9 cellular contexts compared by ENCODE assay signal in genomic region chr17:83073389-83074063, GRCh38. TPM values are rescaled to one million over a fixed set of nuclear protein-coding genes. Genes with fewer than 3 reads are reported as not detected.
A peak's percentile ranks its signal among the peaks of the same experiment; 100 is the strongest.
DNase-seq lines count a peak whose midpoint lies in the region; ATAC-seq and TF ChIP-seq lines count a peak whose summit lies in the region.
"Had no signal": no experiment of that assay in that cellular context is flagged by ENCODE, and none has a peak within 500 bp of the region (broad histone marks: within the 10 kb centered on the region; RNA-seq: fewer than 3 reads in every experiment).

No MANE protein-coding gene starts in this region.

- no peaks in the 10 kb centered on the region for H4K20me1 ChIP-seq in HCT116 (ENCODE audit: insufficient read depth)

- H3K27ac ChIP-seq in HCT116 (ENCODE audit: low read depth, low read length) (peak overlapping the region; percentile 56; the same call in 1 of the 2 replicates), gastroesophageal sphincter (peak overlapping the region in 1 of 4 donors; percentile 41)
- H3K27ac ChIP-seq: psoas muscle had no signal

- H3K9me2 ChIP-seq in HCT116 (ENCODE audit: insufficient read depth): no peaks in the 10 kb centered on the region

- intact Hi-C loops in HCT116 (cut with micrococcal nuclease) (no loop called here), sciatic nerve (cut with DNase I) (no loop called here)

- TF ChIP-seq POLR2A in HCT116 (IDR thresholded peaks at IDR 0.05; ENCODE audit: borderline replicate concordance, extremely low read depth, insufficient read depth, insufficient read length): no peak
- TF ChIP-seq POLR2A in gastroesophageal sphincter (IDR thresholded peaks at IDR 0.05): peak in 1 of 2 donors; percentile 14

- TF ChIP-seq EP300 in gastroesophageal sphincter (IDR thresholded peaks at IDR 0.05): no peak

- no peak for TF ChIP-seq RAD21 in HCT116 (IDR thresholded peaks at IDR 0.05; ENCODE audit: low read depth)

- peak overlapping the region; percentile 38 for H2AFZ ChIP-seq in HCT116 (ENCODE audit: low read depth, low read length, poor library complexity, severe bottlenecking)

- DNase-seq in HCT116 (ENCODE audit: low read depth, low spot score) (peak; percentile 54), RPMI7951 (ENCODE audit: low read depth) (peak; percentile 70), sciatic nerve (ENCODE audit: low spot score) (no peak)
- DNase-seq: NCI-H1092 treated with DMSO at 0.1 percent for 48 hours had no signal

- no peaks in the 10 kb centered on the region for H3K79me2 ChIP-seq in HCT116 (ENCODE audit: insufficient read depth, low read length)

- peak overlapping the region; percentile 55 for H3K9ac ChIP-seq in HCT116 (ENCODE audit: low read length)

- 67% methylated on average over 3 of the region's 32 CpGs; no CpG with 5 or more reads in 1 of the 2 donors for WGBS in gastroesophageal sphincter (ENCODE audit: low coverage in 1 of 2), 2 donors

- H3K27me3 ChIP-seq in HCT116 (ENCODE audit: insufficient read depth, low read length): no peaks in the 10 kb centered on the region
- peaks cover 13% of the 10 kb centered on the region for H3K27me3 ChIP-seq in gastroesophageal sphincter

- BruUV-seq in HCT116 (replicated peaks; lab: Mats Ljungman, UMichigan): no TSS peak

- CTCF ChIA-PET in HCT116 (lab: Charles Lee): no interaction called here

- RAD21 ChIA-PET in HCT116 (lab: Charles Lee; ENCODE audit: low non-redundant PET in 1 of 2, low total read pairs in 2 of 2, uncharacterized antibody in 2 of 2, unreplicated experiment in 2 of 2): no interaction called here

- TF ChIP-seq CTCF in HCT116 (IDR thresholded peaks at IDR 0.05 in 2 of 3, conservative IDR thresholded peaks at IDR 0.05 in 1 of 3; ENCODE audit: borderline replicate concordance in 1 of 3, insufficient read depth in 1 of 3, low read depth in 2 of 3, low read length in 2 of 3) (peak in 2 of 3 experiments; percentile 12 to 19; a peak in 4 of 6 replicates), gastroesophageal sphincter (IDR thresholded peaks at IDR 0.05) (no peak)

- H3K4me2 ChIP-seq in HCT116 (ENCODE audit: low read length): peak overlapping the region; percentile 84

- H3K4me3 ChIP-seq in HCT116 (replicated peaks in 1 of 2; ENCODE audit: low read depth in 1 of 2, low read length in 2 of 2) (peak overlapping the region; percentile 28 to 55), gastroesophageal sphincter (no peak overlapping the region)
- H3K4me3 ChIP-seq: psoas muscle had no signal

- H3K4me1 ChIP-seq in HCT116 (ENCODE audit: control insufficient read depth in 1 of 2, insufficient read depth in 2 of 2, low read length in 2 of 2) (peaks cover 16 to 18% of the 10 kb centered on the region in 2 experiments), gastroesophageal sphincter (peaks cover 0 to 15% (median 3%) of the 10 kb centered on the region in 3 donors)

- POLR2A ChIA-PET in HCT116 (lab: Charles Lee): interaction anchor here (0.6 to 1.3 kb wide), 2 partner anchors 21 to 24 kb away, joined by 3 to 5 read pairs; no protein-coding TSS in a partner anchor

- ATAC-seq in HCT116 (peak; percentile 93), gastroesophageal sphincter (peak; percentile 32), sciatic nerve (peak; percentile 20), GM18502 (IDR thresholded peaks at IDR 0.05; ENCODE audit: poor library complexity, unreplicated experiment) (no peak), GM18498 (IDR thresholded peaks at IDR 0.05; ENCODE audit: unreplicated experiment) (no peak), HG02759 (IDR thresholded peaks at IDR 0.05; ENCODE audit: unreplicated experiment) (no peak)
- ATAC-seq: psoas muscle had no signal

- H3K36me3 ChIP-seq in HCT116 (ENCODE audit: control insufficient read depth in 1 of 2, insufficient read depth in 2 of 2, low read length in 2 of 2) (no peaks in the 10 kb centered on the region), gastroesophageal sphincter (no peaks in the 10 kb centered on the region)

- H3K9me3 ChIP-seq in HCT116 (ENCODE audit: control insufficient read depth in 1 of 2, insufficient read depth in 1 of 2, low read depth in 1 of 2, low read length in 2 of 2) (no peaks in the 10 kb centered on the region; a peak in 1 of 4 replicates), gastroesophageal sphincter (no peaks in the 10 kb centered on the region)
- H3K9me3 ChIP-seq: psoas muscle had no signal

TF ChIP-seq in HCT116, 20 proteins besides CTCF, POLR2A, EP300 and RAD21:
- peak; percentile 99 for TF ChIP-seq EGR1 (IDR thresholded peaks at IDR 0.05; ENCODE audit: low read depth)
- no peak for TF ChIP-seq SRF (IDR thresholded peaks at IDR 0.05; ENCODE audit: low read depth)
- no peak for TF ChIP-seq MAX (IDR thresholded peaks at IDR 0.05)
- no peak for TF ChIP-seq EZH2phosphoT487 (IDR thresholded peaks at IDR 0.05; ENCODE audit: borderline replicate concordance)
- peak; percentile 58 for TF ChIP-seq POLR2AphosphoS5 (IDR thresholded peaks at IDR 0.05; ENCODE audit: low read depth, low read length)
- no peak for TF ChIP-seq TCF7L2 (IDR thresholded peaks at IDR 0.05; ENCODE audit: borderline replicate concordance, extremely low read depth, insufficient read depth, insufficient read length)

RNA-seq across cellular contexts. Expression of gene METRNL, which starts 5.9 kb away (rescaled TPM):
- total RNA-seq in HCT116 (2021; ENCODE audit: unreplicated experiment) (58.7 TPM), gastroesophageal sphincter (10 to 100 TPM; 41.1 to 82.6 (median 66.3) TPM), sciatic nerve (131 TPM)
- polyA plus RNA-seq in HCT116 (2012): 89.0 and 104 TPM in 2 replicates
- total RNA-seq in RPMI7951 (2014; rRNA removed; shearing (Covaris generic)): 31.4 and 42.4 TPM in 2 replicates

Comparison
In these comparisons a context has a peak if more than half of its experiments do, and no peak if none do; other contexts are left out.
1. ATAC-seq: peak in HCT116 (single experiment), gastroesophageal sphincter (single experiment) and sciatic nerve (single experiment); none in GM18502 (single experiment), GM18498 (single experiment) and HG02759 (single experiment).
2. H3K4me3 ChIP-seq: peak in HCT116 (2 of 2); none in gastroesophageal sphincter (0 of 2).
3. CTCF ChIP-seq: peak in HCT116 (2 of 3); none in gastroesophageal sphincter (0 of 4).